ENCODE assay signal across 12 cellular contexts in the genomic region with DNA sequence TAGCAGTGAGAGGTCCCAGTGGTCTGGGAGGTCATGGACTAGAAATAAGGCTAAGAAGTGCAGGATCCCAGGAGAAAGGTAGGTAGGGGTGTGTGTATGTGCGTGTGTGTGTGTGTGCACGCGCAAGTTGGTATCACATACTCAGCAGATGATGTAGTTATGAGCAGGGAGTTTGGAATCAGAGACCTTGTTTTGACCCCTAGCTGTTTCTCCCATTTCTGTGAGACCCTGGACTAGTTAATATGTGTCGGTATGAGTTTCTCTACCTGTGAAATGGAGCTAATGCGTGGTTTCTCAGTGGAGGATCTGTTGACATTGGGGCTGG. TPM values are rescaled to one million over a fixed set of nuclear protein-coding genes. Genes with fewer than 3 reads are reported as not detected.
DNase-seq lines count a peak whose midpoint lies in the region; ATAC-seq and TF ChIP-seq lines count a peak whose summit lies in the region.
"Had no signal": no experiment of that assay in that cellular context is flagged by ENCODE, and none has a peak within 500 bp of the region (broad histone marks: within the 10 kb centered on the region; RNA-seq: fewer than 3 reads in every experiment).

No MANE protein-coding gene starts in this region.

- no peaks in the 10 kb centered on the region for H3K9me3 Mint-ChIP-seq in endothelial cell (ENCODE audit: unreplicated experiment)
- H3K9me3 Mint-ChIP-seq in mesothelial cell of epicardium, result no peaks in the 10 kb centered on the region
- peaks cover 0 to 1% (median 0%) of the 10 kb centered on the region in 11 donors for H3K9me3 Mint-ChIP-seq in naive thymus-derived CD4-positive, alpha-beta T cell
- H3K9me3 Mint-ChIP-seq: activated naive CD4-positive, alpha-beta T cell treated with anti-CD3 and anti-CD28 coated beads, Interleukin-2, amount 10 ng/mL, durations not matched to agents 7 days and 5 days had no signal

- intact Hi-C loops in naive thymus-derived CD4-positive, alpha-beta T cell (cut with micrococcal nuclease), result no loop called here

- H3K27ac Mint-ChIP-seq in endothelial cell (ENCODE audit: unreplicated experiment) (peak overlapping the region; percentile 79), mesothelial cell of epicardium (peak overlapping the region; percentile 96)
- no peak overlapping the region for H3K27ac Mint-ChIP-seq in naive thymus-derived CD4-positive, alpha-beta T cell
- H3K27ac Mint-ChIP-seq: activated naive CD4-positive, alpha-beta T cell treated with anti-CD3 and anti-CD28 coated beads, Interleukin-2, amount 10 ng/mL, durations not matched to agents 7 days and 5 days; T-helper 17 cell had no signal

- WGBS in HUES64, result 72% methylated on average over 5 of the region's 5 CpGs

- DNase-seq in endothelial cell (ENCODE audit: low spot score), result no peak
- DNase-seq in mesothelial cell of epicardium (ENCODE audit: low spot score in 2 of 2, unreplicated experiment in 2 of 2), result no peak
- DNase-seq in substantia nigra (lab: John Stamatoyannopoulos, UW), result no peak
- DNase-seq in activated T-cell treated with anti-CD3 and anti-CD28 coated beads for 4 hours, result no peak
- no peak for DNase-seq in epidermal melanocyte (ENCODE audit: insufficient read length, low spot score)
- no peak for DNase-seq in naive thymus-derived CD4-positive, alpha-beta T cell
- DNase-seq: activated naive CD4-positive, alpha-beta T cell treated with anti-CD3 and anti-CD28 coated beads, Interleukin-2, amount 10 ng/mL, durations not matched to agents 7 days and 5 days; NCI-H524; T-helper 17 cell had no signal

- H3K4me3 Mint-ChIP-seq in endothelial cell (ENCODE audit: unreplicated experiment) (peak overlapping the region; percentile 92), mesothelial cell of epicardium (peak overlapping the region; percentile 74)
- H3K4me3 Mint-ChIP-seq in naive thymus-derived CD4-positive, alpha-beta T cell, result peak overlapping the region in 1 of 10 donors; percentile 29
- H3K4me3 Mint-ChIP-seq: activated naive CD4-positive, alpha-beta T cell treated with anti-CD3 and anti-CD28 coated beads, Interleukin-2, amount 10 ng/mL, durations not matched to agents 7 days and 5 days; T-helper 17 cell had no signal

- H3K36me3 Mint-ChIP-seq in endothelial cell (ENCODE audit: low read depth, unreplicated experiment) (peaks cover 22% of the 10 kb centered on the region), mesothelial cell of epicardium (peaks cover 8% of the 10 kb centered on the region)
- peaks cover 0 to 4% (median 0%) of the 10 kb centered on the region in 5 donors for H3K36me3 Mint-ChIP-seq in naive thymus-derived CD4-positive, alpha-beta T cell
- H3K36me3 Mint-ChIP-seq: activated naive CD4-positive, alpha-beta T cell treated with anti-CD3 and anti-CD28 coated beads, Interleukin-2, amount 10 ng/mL, durations not matched to agents 7 days and 5 days had no signal

- peak overlapping the region; percentile 90; the same call in 1 of the 2 replicates for H3K27ac ChIP-seq in HUES64 (ENCODE audit: low read depth, low read length)
- H3K27ac ChIP-seq in substantia nigra (ENCODE audit: low read depth, low read length, poor library complexity, severe bottlenecking), result peak overlapping the region; percentile 21
- no peak overlapping the region for H3K27ac ChIP-seq in naive thymus-derived CD4-positive, alpha-beta T cell (ENCODE audit: low read depth, low read length)
- H3K27ac ChIP-seq: KMS-11 had no signal

- peaks cover 19% of the 10 kb centered on the region for H3K4me1 ChIP-seq in HUES64 (ENCODE audit: insufficient read depth, low read length)
- H3K4me1 ChIP-seq in naive thymus-derived CD4-positive, alpha-beta T cell (ENCODE audit: control insufficient read depth in 2 of 2, insufficient read depth in 2 of 2, low read length in 2 of 2), result no peaks in the 10 kb centered on the region

- H3K27me3 ChIP-seq in HUES64 (ENCODE audit: insufficient read depth, low read length), result no peaks in the 10 kb centered on the region
- no peaks in the 10 kb centered on the region for H3K27me3 ChIP-seq in naive thymus-derived CD4-positive, alpha-beta T cell (ENCODE audit: control insufficient read depth in 2 of 2, insufficient read depth in 2 of 2, low read length in 2 of 2)

- peak overlapping the region; percentile 23; the same call in 1 of the 2 replicates for H3K9ac ChIP-seq in HUES64 (ENCODE audit: low read depth, low read length)
- H3K9ac ChIP-seq: KMS-11 had no signal

- H3K4me1 Mint-ChIP-seq in endothelial cell (ENCODE audit: unreplicated experiment) (peaks cover 46% of the 10 kb centered on the region), mesothelial cell of epicardium (peaks cover 31% of the 10 kb centered on the region)
- peaks cover 0 to 9% (median 0%) of the 10 kb centered on the region in 7 donors for H3K4me1 Mint-ChIP-seq in naive thymus-derived CD4-positive, alpha-beta T cell
- H3K4me1 Mint-ChIP-seq: activated naive CD4-positive, alpha-beta T cell treated with anti-CD3 and anti-CD28 coated beads, Interleukin-2, amount 10 ng/mL, durations not matched to agents 7 days and 5 days had no signal

- no peak for ATAC-seq in HG03039 (IDR thresholded peaks at IDR 0.05; ENCODE audit: unreplicated experiment)
- ATAC-seq in naive thymus-derived CD4-positive, alpha-beta T cell, result no peak
- ATAC-seq: T-helper 17 cell had no signal

- peak overlapping the region; percentile 56 for H3K4me3 ChIP-seq in HUES64 (ENCODE audit: low read length)
- H3K4me3 ChIP-seq in naive thymus-derived CD4-positive, alpha-beta T cell (ENCODE audit: low read length), result no peak overlapping the region

- CTCF ChIA-PET in naive thymus-derived CD4-positive, alpha-beta T cell (lab: Charles Lee), result no interaction called here

- POLR2A ChIA-PET in naive thymus-derived CD4-positive, alpha-beta T cell (lab: Charles Lee), result no interaction called here

- TF ChIP-seq CTCF in endothelial cell (IDR thresholded peaks at IDR 0.05; ENCODE audit: unreplicated experiment) (no peak), mesothelial cell of epicardium (IDR thresholded peaks at IDR 0.05; ENCODE audit: unreplicated experiment) (no peak)

- H3K9me3 ChIP-seq in HUES64 (ENCODE audit: insufficient read depth, low read depth, low read length), result no peaks in the 10 kb centered on the region
- no peaks in the 10 kb centered on the region for H3K9me3 ChIP-seq in naive thymus-derived CD4-positive, alpha-beta T cell (ENCODE audit: control insufficient read depth in 2 of 3, low read length in 3 of 3)

- H3K27me3 Mint-ChIP-seq in endothelial cell (ENCODE audit: unreplicated experiment) (peaks cover 10% of the 10 kb centered on the region), mesothelial cell of epicardium (ENCODE audit: low read depth) (no peaks in the 10 kb centered on the region)
- H3K27me3 Mint-ChIP-seq in naive thymus-derived CD4-positive, alpha-beta T cell, result peaks cover 27 to 45% (median 34%) of the 10 kb centered on the region in 5 donors

- H3K36me3 ChIP-seq in HUES64 (ENCODE audit: insufficient read depth, low read length), result peaks cover 14% of the 10 kb centered on the region
- H3K36me3 ChIP-seq in naive thymus-derived CD4-positive, alpha-beta T cell (ENCODE audit: control insufficient read depth in 2 of 3, insufficient read depth in 3 of 3, low read length in 3 of 3), result no peaks in the 10 kb centered on the region

RNA-seq across cellular contexts. Expression of a gene that starts 1.3 kb away (rescaled TPM):
- 52.6 TPM for polyA plus RNA-seq in HUES64 (2013, experiment 1 of 2)
- 71.0 TPM for polyA plus RNA-seq in HUES64 (2013, experiment 2 of 2)
- total RNA-seq in endothelial cell (ENCODE audit: unreplicated experiment) (347 TPM), mesothelial cell of epicardium (136 to 154 TPM (median 146 TPM) in 3 replicates)
- 1 to 10 TPM in 1 of 5 experiments, under 1 TPM in 2, not detected in 2; 0.21 to 3.7 (median 0.97) TPM for total RNA-seq in naive thymus-derived CD4-positive, alpha-beta T cell
- polyA plus RNA-seq in naive thymus-derived CD4-positive, alpha-beta T cell, result not detected

RNA-seq across cellular contexts. Expression of a gene that starts 31.3 kb away (rescaled TPM):
- polyA plus RNA-seq in HUES64 (2013, experiment 1 of 2), result 32.1 TPM
- 45.3 TPM for polyA plus RNA-seq in HUES64 (2013, experiment 2 of 2)
- total RNA-seq in endothelial cell (ENCODE audit: unreplicated experiment) (56.2 TPM), mesothelial cell of epicardium (35.5 to 41.4 TPM (median 39.2 TPM) in 3 replicates)
- 100 to 1,000 TPM in 1 of 5 experiments, 10 to 100 TPM in 4; 51.1 to 326 (median 64.2) TPM for total RNA-seq in naive thymus-derived CD4-positive, alpha-beta T cell
- polyA plus RNA-seq in naive thymus-derived CD4-positive, alpha-beta T cell, result 100 to 1,000 TPM; 236 to 238 TPM

RNA-seq across cellular contexts. Expression of a gene that starts 50.9 kb away (rescaled TPM):
- polyA plus RNA-seq in HUES64 (2013, experiment 1 of 2), result not detected
- polyA plus RNA-seq in HUES64 (2013, experiment 2 of 2), result not detected
- not detected for total RNA-seq in endothelial cell (ENCODE audit: unreplicated experiment)
- total RNA-seq in mesothelial cell of epicardium, result 0.64 to 1.3 TPM (median 1.1 TPM) in 3 replicates
- 10 to 100 TPM in 2 of 5 experiments, 1 to 10 TPM in 2, under 1 TPM in 1; 0.70 to 13.4 (median 4.3) TPM for total RNA-seq in naive thymus-derived CD4-positive, alpha-beta T cell
- polyA plus RNA-seq in naive thymus-derived CD4-positive, alpha-beta T cell, result under 1 TPM; 0.15 to 0.18 TPM

RNA-seq across cellular contexts. Expression of a gene that starts 58.8 kb away (rescaled TPM):
- polyA plus RNA-seq in HUES64 (2013, experiment 1 of 2), result 22.2 TPM
- polyA plus RNA-seq in HUES64 (2013, experiment 2 of 2), result 20.9 TPM
- total RNA-seq in endothelial cell (ENCODE audit: unreplicated experiment), result 31.1 TPM
- total RNA-seq in mesothelial cell of epicardium, result 18.4 to 19.6 TPM (median 19.5 TPM) in 3 replicates
- total RNA-seq in naive thymus-derived CD4-positive, alpha-beta T cell, result 10 to 100 TPM; 12.8 to 18.5 (median 14.7) TPM
- polyA plus RNA-seq in naive thymus-derived CD4-positive, alpha-beta T cell, result 10 to 100 TPM; 10.1 to 10.3 TPM

Comparison
In these comparisons a context has a peak if more than half of its experiments do, and no peak if none do; other contexts are left out.
1. H3K27ac Mint-ChIP-seq: peak in endothelial cell (single experiment) and mesothelial cell of epicardium (single experiment); none in naive thymus-derived CD4-positive, alpha-beta T cell (0 of 9).
2. RNA of a gene that starts 1.3 kb away (total RNA-seq): 347 TPM in endothelial cell (single experiment) and 136 to 154 TPM in mesothelial cell of epicardium; 0.21 to 3.7 TPM in naive thymus-derived CD4-positive, alpha-beta T cell; every median in the first group is over 10 times any median in the second.